Comparison of ENCODE assay signal across 8 cellular contexts in the genomic region with DNA sequence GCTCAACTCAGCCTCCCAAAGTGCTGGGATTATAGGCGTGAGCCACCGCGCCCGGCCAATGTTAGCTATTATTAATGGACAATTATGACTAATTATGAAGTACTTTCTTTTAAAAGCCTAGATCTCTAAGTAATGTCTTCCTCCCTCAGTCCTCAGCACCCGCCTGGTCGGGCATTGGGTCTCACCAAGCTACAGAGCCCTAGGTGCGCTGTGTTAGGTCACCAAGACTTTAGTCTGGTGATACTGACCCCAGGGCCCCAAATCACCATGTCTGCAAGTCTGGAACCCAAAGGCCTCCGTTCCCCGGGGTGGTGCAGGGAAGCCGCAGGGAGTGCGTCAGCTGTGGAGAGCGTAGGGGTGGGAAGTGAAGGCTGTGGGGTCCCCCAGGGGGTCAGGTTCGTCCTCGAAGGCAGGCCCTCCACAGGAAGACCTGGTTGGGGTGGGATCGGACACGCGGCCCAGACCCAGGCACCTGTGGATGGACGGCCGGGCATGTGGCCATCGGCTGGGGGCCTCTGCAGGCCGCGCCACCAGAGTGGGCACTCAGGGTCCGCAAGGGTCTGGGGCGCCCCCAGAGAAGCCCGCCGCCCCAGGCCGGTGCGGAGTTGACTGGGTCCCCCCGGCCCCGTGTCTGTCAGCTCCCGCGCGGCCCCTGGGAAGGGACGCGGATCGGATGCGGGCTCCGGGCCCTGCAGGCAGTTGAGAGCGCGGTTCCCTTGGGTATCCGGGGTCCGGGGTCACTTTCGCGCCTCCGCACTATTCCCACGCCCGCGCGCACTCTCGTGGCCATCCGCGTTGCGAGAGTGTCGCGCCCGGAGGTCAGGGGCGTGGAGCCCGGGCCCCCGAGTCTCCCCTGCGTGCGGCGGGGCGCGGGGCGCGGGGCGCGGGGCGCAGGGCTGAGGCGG. TPM values are rescaled to one million over a fixed set of nuclear protein-coding genes. Genes with fewer than 3 reads are reported as not detected.
DNase-seq lines count a peak whose midpoint lies in the region; ATAC-seq and TF ChIP-seq lines count a peak whose summit lies in the region.

No MANE protein-coding gene starts in this region.

- peak overlapping the region in 4 of 6 donors; percentile 26 to 86 (median 74) for H3K27ac Mint-ChIP-seq in immature natural killer cell
- H3K27ac Mint-ChIP-seq in stimulated activated naive CD8-positive, alpha-beta T cell treated with anti-CD3 and anti-CD28 coated beads, Interleukin-15, amount 100 ng/mL, for 72 hours, result peak overlapping the region; percentile 13 to 65

- DNase-seq in adrenal gland (peak in 1 of 7 donors; percentile 38), immature natural killer cell (no peak), Kasumi-1 (lab: John Stamatoyannopoulos, UW) (no peak), DMS79 (lab: John Stamatoyannopoulos, UW) (no peak), NCI-H1417 treated with DMSO at 0.1 percent for 48 hours (lab: John Stamatoyannopoulos, UW) (no peak), GF-D8 (lab: John Stamatoyannopoulos, UW) (no peak)
- no peak for DNase-seq in stimulated activated naive CD8-positive, alpha-beta T cell treated with anti-CD3 and anti-CD28 coated beads, Interleukin-15, amount 100 ng/mL, for 72 hours

- TF ChIP-seq POLR2A in adrenal gland (IDR thresholded peaks at IDR 0.05), result no peak

- peak overlapping the region; percentile 87 for H3K9ac ChIP-seq in HUES64 (ENCODE audit: low read depth, low read length)

- no peaks in the 10 kb centered on the region for H3K36me3 Mint-ChIP-seq in immature natural killer cell

- peak overlapping the region; percentile 74 to 88 (median 83) for H3K4me3 Mint-ChIP-seq in immature natural killer cell
- peak overlapping the region; percentile 82 to 89 for H3K4me3 Mint-ChIP-seq in stimulated activated naive CD8-positive, alpha-beta T cell treated with anti-CD3 and anti-CD28 coated beads, Interleukin-15, amount 100 ng/mL, for 72 hours

- peaks cover 7 to 18% (median 7%) of the 10 kb centered on the region in 3 donors for H3K27me3 Mint-ChIP-seq in immature natural killer cell (ENCODE audit: low read depth in 3 of 3)
- H3K27me3 Mint-ChIP-seq in stimulated activated naive CD8-positive, alpha-beta T cell treated with anti-CD3 and anti-CD28 coated beads, Interleukin-15, amount 100 ng/mL, for 72 hours, result peaks cover 32% of the 10 kb centered on the region

- H3K27me3 ChIP-seq in HUES64 (ENCODE audit: insufficient read depth, low read length), result peaks cover 10% of the 10 kb centered on the region
- H3K27me3 ChIP-seq in adrenal gland, result no peaks in the 10 kb centered on the region

- no peaks in the 10 kb centered on the region for H3K9me3 Mint-ChIP-seq in immature natural killer cell
- no peaks in the 10 kb centered on the region for H3K9me3 Mint-ChIP-seq in stimulated activated naive CD8-positive, alpha-beta T cell treated with anti-CD3 and anti-CD28 coated beads, Interleukin-15, amount 100 ng/mL, for 72 hours

- peak in 1 of 6 experiments; percentile 2 for TF ChIP-seq CTCF in adrenal gland (IDR thresholded peaks at IDR 0.05)

- peaks cover 6 to 22% of the 10 kb centered on the region in 2 donors for H3K4me1 Mint-ChIP-seq in immature natural killer cell
- H3K4me1 Mint-ChIP-seq in stimulated activated naive CD8-positive, alpha-beta T cell treated with anti-CD3 and anti-CD28 coated beads, Interleukin-15, amount 100 ng/mL, for 72 hours, result peaks cover 65% of the 10 kb centered on the region

- WGBS in HUES64, result 25% methylated on average over 70 of the region's 70 CpGs
- 23 to 95% (median 58%) methylated on average over 7 to 70 of the region's 70 CpGs for WGBS in adrenal gland, 4 donors

- peak overlapping the region; percentile 65 for H3K27ac ChIP-seq in HUES64 (ENCODE audit: low read depth, low read length)
- peak overlapping the region in 4 of 5 donors; percentile 85 to 97 (median 94) for H3K27ac ChIP-seq in adrenal gland

- peaks cover 5% of the 10 kb centered on the region; the same call in 1 of the 2 replicates for H3K4me1 ChIP-seq in HUES64 (ENCODE audit: insufficient read depth, low read length)
- peaks cover 24 to 35% of the 10 kb centered on the region in 2 donors for H3K4me1 ChIP-seq in adrenal gland (replicated peaks in 1 of 2)

- intact Hi-C loops in adrenal gland (cut with DNase I), result no loop called here

- no peaks in the 10 kb centered on the region for H3K36me3 ChIP-seq in HUES64 (ENCODE audit: insufficient read depth, low read length)
- no peaks in the 10 kb centered on the region for H3K36me3 ChIP-seq in adrenal gland (replicated peaks in 1 of 2)

- peak overlapping the region; percentile 95 for H3K4me3 ChIP-seq in HUES64 (ENCODE audit: low read length)
- peak overlapping the region; percentile 24 to 72 (median 60) for H3K4me3 ChIP-seq in adrenal gland

- ATAC-seq in stimulated activated naive CD8-positive, alpha-beta T cell treated with anti-CD3 and anti-CD28 coated beads, Interleukin-15, amount 100 ng/mL, for 72 hours, result peak; percentile 3

- no peaks in the 10 kb centered on the region for H3K9me3 ChIP-seq in HUES64 (ENCODE audit: insufficient read depth, low read depth, low read length)
- no peaks in the 10 kb centered on the region for H3K9me3 ChIP-seq in adrenal gland (replicated peaks in 1 of 3)

RNA-seq across cellular contexts. Expression of gene PDXK, which starts 0.7 kb away (rescaled TPM):
- polyA plus RNA-seq in HUES64 (2013, experiment 1 of 2), result 31.3 TPM
- 38.0 TPM for polyA plus RNA-seq in HUES64 (2013, experiment 2 of 2)
- 100 to 1,000 TPM in 5 of 8 donors, 10 to 100 TPM in 3; 75.3 to 202 (median 123) TPM for total RNA-seq in adrenal gland
- polyA plus RNA-seq in adrenal gland (10 to 100 TPM; 76.8 to 98.0 (median 92.5) TPM), immature natural killer cell (10 to 100 TPM; 47.1 to 55.2 (median 50.9) TPM)

RNA-seq across cellular contexts. Expression of gene CSTB, which starts 57.9 kb away (rescaled TPM):
- 45.6 TPM for polyA plus RNA-seq in HUES64 (2013, experiment 1 of 2)
- polyA plus RNA-seq in HUES64 (2013, experiment 2 of 2), result 48.2 TPM
- 10 to 100 TPM in 7 of 8 donors, 1 to 10 TPM in 1; 9.5 to 72.0 (median 39.4) TPM for total RNA-seq in adrenal gland
- polyA plus RNA-seq in adrenal gland, result 100 to 1,000 TPM; 116 to 143 (median 127) TPM
- 10 to 100 TPM; 37.9 to 63.0 (median 52.2) TPM for polyA plus RNA-seq in immature natural killer cell

RNA-seq across cellular contexts. Expression of gene RRP1B, which starts 58.9 kb away (rescaled TPM):
- polyA plus RNA-seq in HUES64 (2013, experiment 1 of 2), result 59.2 TPM
- 50.2 TPM for polyA plus RNA-seq in HUES64 (2013, experiment 2 of 2)
- total RNA-seq in adrenal gland, result 10 to 100 TPM in 7 of 8 donors, 1 to 10 TPM in 1; 7.0 to 18.6 (median 16.2) TPM
- polyA plus RNA-seq in adrenal gland (10 to 100 TPM in 1 of 3 donors, 1 to 10 TPM in 2; 5.7 to 12.5 (median 9.0) TPM), immature natural killer cell (10 to 100 TPM in 2 of 3 donors, 1 to 10 TPM in 1; 4.9 to 31.0 (median 10.2) TPM)

RNA-seq across cellular contexts. Expression of gene HSF2BP, which starts 58.9 kb away (rescaled TPM):
- polyA plus RNA-seq in HUES64 (2013, experiment 1 of 2), result 0.75 TPM
- polyA plus RNA-seq in HUES64 (2013, experiment 2 of 2), result 0.76 TPM
- 1 to 10 TPM in 1 of 8 donors, under 1 TPM in 5, not detected in 2; 0.23 to 1.0 (median 0.45) TPM for total RNA-seq in adrenal gland
- under 1 TPM; 0.27 to 0.40 (median 0.35) TPM for polyA plus RNA-seq in adrenal gland
- polyA plus RNA-seq in immature natural killer cell, result under 1 TPM in 1 of 3 donors, not detected in 2; 0.27 TPM
